In the genomic region with DNA sequence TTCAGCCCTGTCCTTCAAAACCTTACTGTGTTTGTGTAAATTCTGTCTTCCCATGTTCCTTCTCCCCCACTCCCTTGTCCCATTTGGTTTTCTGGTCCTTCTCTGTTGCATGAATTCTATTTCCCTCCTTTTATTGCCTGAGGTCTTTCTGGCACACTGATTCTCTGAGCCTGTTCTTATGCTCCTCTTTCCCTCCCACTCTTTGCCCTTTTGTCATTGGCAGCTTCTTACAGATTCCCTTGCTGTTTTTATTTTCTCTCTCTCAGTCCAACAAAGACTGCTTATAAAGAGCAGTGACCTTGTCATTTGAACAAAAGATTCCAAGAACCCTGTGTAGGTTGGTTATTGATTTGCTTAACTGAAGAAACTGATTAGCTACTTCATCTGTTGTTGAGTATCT, we compare ENCODE assay signal across 27 cellular contexts. TPM values are rescaled to one million over a fixed set of nuclear protein-coding genes. Genes with fewer than 3 reads are reported as not detected.
A peak's percentile ranks its signal among the peaks of the same experiment; 100 is the strongest.
DNase-seq lines count a peak whose midpoint lies in the region; ATAC-seq, FAIRE-seq and TF ChIP-seq lines count a peak whose summit lies in the region.
"Had no signal": no experiment of that assay in that cellular context is flagged by ENCODE, and none has a peak within 500 bp of the region (broad histone marks: within the 10 kb centered on the region; RNA-seq: fewer than 3 reads in every experiment).

No MANE protein-coding gene starts in this region.

- TF ChIP-seq CTCF in H1 (IDR thresholded peaks at IDR 0.05; ENCODE audit: control extremely low read depth in 1 of 3, insufficient read depth in 1 of 3, low read depth in 1 of 3, low read length in 3 of 3) (no peak), neural crest cell (conservative IDR thresholded peaks at IDR 0.05) (no peak)

- H2AFZ ChIP-seq in H1 (ENCODE audit: low read length) = 0 out of 2 replicates have a peak overlapping the region, but pooled peaks have one; percentile 6
- H2AFZ ChIP-seq: GM23248, PC-9 had no signal

- DNase-seq in G401 (ENCODE audit: low spot score) (peak; percentile 56), NT2/D1 (ENCODE audit: low read depth, low spot score) (peak; percentile 8), H1 (ENCODE audit: low read depth in 1 of 2, low spot score in 2 of 2) (no peak), neural crest cell (ENCODE audit: low read depth, low spot score) (no peak)
- no peak for DNase-seq in stimulated activated CD4-positive, alpha-beta T cell treated with anti-CD3 and anti-CD28 coated beads, Interleukin-1b, Interleukin-23, amount 100 ng/mL, for 48 hours
- no peak for DNase-seq in activated T-helper 1 cell treated with anti-CD3 and anti-CD28 coated beads, Interleukin-12 subunit alpha, Interleukin-12 subunit beta, Interleukin-2, Interleukin-4 antibody, amounts not matched to agents 30 ng/mL and 10 ng/mL and 1 ng/mL, durations not matched to agents 14 hours and 24 hours and 36 hours (ENCODE audit: low spot score)
- DNase-seq: activated CD4-positive, alpha-beta T cell treated with anti-CD3 and anti-CD28 coated beads, Interleukin-2, amount 50 U/mL, for 48 hours; activated CD8-positive, alpha-beta memory T cell treated with anti-CD3 and anti-CD28 coated beads, Interleukin-2, amount 50 U/mL, for 4 hours; aorta; Calu3; dermis blood vessel endothelial cell; DND-41; GM23248; islet precursor cell; NCI-H524; PC-9; posterior cingulate gyrus; SHP77; stimulated activated naive CD4-positive, alpha-beta T cell treated with Interleukin-2 at 50 U/mL for 16 hours; uterus had no signal

- no peaks in the 10 kb centered on the region for H3K9me3 Mint-ChIP-seq in neural crest cell
- no peaks in the 10 kb centered on the region for H3K9me3 Mint-ChIP-seq in activated T-helper 1 cell treated with anti-CD3 and anti-CD28 coated beads, Interleukin-12 subunit alpha, Interleukin-12 subunit beta, Interleukin-2, Interleukin-4 antibody, amounts not matched to agents 30 ng/mL and 10 ng/mL and 1 ng/mL, durations not matched to agents 14 hours and 24 hours and 36 hours
- H3K9me3 Mint-ChIP-seq: activated naive CD4-positive, alpha-beta T cell treated with anti-CD3 and anti-CD28 coated beads, Interleukin-2, amount 50 U/mL, for 24 hours; natural killer cell treated with Interleukin-12 subunit alpha and Interleukin-12 subunit beta and Interleukin-15 and Interleukin-18, amount 100 ng/mL, for 72 hours had no signal

- H2BK5ac ChIP-seq in H1 (ENCODE audit: low read depth, low read length) = no peak overlapping the region

- no peaks in the 10 kb centered on the region for H4K20me1 ChIP-seq in H1 (replicated peaks in 1 of 2; ENCODE audit: control insufficient read depth in 1 of 2, insufficient read depth in 2 of 2, low read length in 2 of 2)

- H2BK15ac ChIP-seq in H1 (ENCODE audit: low read length) = no peak overlapping the region

- H3K4me1 ChIP-seq in NT2/D1 (ENCODE audit: insufficient read depth, insufficient read length) (no peaks in the 10 kb centered on the region), H1 (replicated peaks in 1 of 4; ENCODE audit: control insufficient read depth in 3 of 4, insufficient read depth in 4 of 4, low read length in 3 of 4) (no peaks in the 10 kb centered on the region)
- H3K4me1 ChIP-seq: uterus had no signal

- H2BK120ac ChIP-seq in H1 (replicated peaks; ENCODE audit: low read depth, low read length) = no peak overlapping the region

- H3K18ac ChIP-seq in H1 (ENCODE audit: extremely low read depth, low read length) = no peak overlapping the region; the same call in 1 of the 2 replicates

- no peaks in the 10 kb centered on the region for H3K79me2 ChIP-seq in H1 (ENCODE audit: control insufficient read depth in 1 of 2, insufficient read depth in 2 of 2, low read length in 2 of 2)

- no peak overlapping the region for H4K8ac ChIP-seq in H1 (ENCODE audit: extremely low read depth, insufficient read depth, low read length)

- H2BK12ac ChIP-seq in H1 (ENCODE audit: low read depth, low read length) = no peak overlapping the region

- H3K27ac ChIP-seq in H1 (ENCODE audit: low read depth, low read length) = no peak overlapping the region
- H3K27ac ChIP-seq: cardiac muscle cell, GM23248, PC-9, thoracic aorta, uterus had no signal

- H4K5ac ChIP-seq in H1 (ENCODE audit: insufficient read length, low read depth, low read length) = no peak overlapping the region

- H3K27me3 Mint-ChIP-seq in neural crest cell (ENCODE audit: low read depth) = no peaks in the 10 kb centered on the region
- no peaks in the 10 kb centered on the region for H3K27me3 Mint-ChIP-seq in activated T-helper 1 cell treated with anti-CD3 and anti-CD28 coated beads, Interleukin-12 subunit alpha, Interleukin-12 subunit beta, Interleukin-2, Interleukin-4 antibody, amounts not matched to agents 30 ng/mL and 10 ng/mL and 1 ng/mL, durations not matched to agents 14 hours and 24 hours and 36 hours (ENCODE audit: insufficient read depth)
- H3K27me3 Mint-ChIP-seq: activated naive CD4-positive, alpha-beta T cell treated with anti-CD3 and anti-CD28 coated beads, Interleukin-2, amount 50 U/mL, for 24 hours; natural killer cell treated with Interleukin-12 subunit alpha and Interleukin-12 subunit beta and Interleukin-15 and Interleukin-18, amount 100 ng/mL, for 72 hours had no signal

- H3K4me2 ChIP-seq in H1 (ENCODE audit: insufficient read depth in 1 of 2, low read depth in 2 of 2, low read length in 2 of 2) = no peak overlapping the region
- H3K4me2 ChIP-seq: PC-9 had no signal

- H3K36me3 Mint-ChIP-seq in neural crest cell (ENCODE audit: low read depth) = no peaks in the 10 kb centered on the region
- H3K36me3 Mint-ChIP-seq in activated T-helper 1 cell treated with anti-CD3 and anti-CD28 coated beads, Interleukin-12 subunit alpha, Interleukin-12 subunit beta, Interleukin-2, Interleukin-4 antibody, amounts not matched to agents 30 ng/mL and 10 ng/mL and 1 ng/mL, durations not matched to agents 14 hours and 24 hours and 36 hours (ENCODE audit: low read depth) = no peaks in the 10 kb centered on the region
- H3K36me3 Mint-ChIP-seq: natural killer cell treated with Interleukin-12 subunit alpha and Interleukin-12 subunit beta and Interleukin-15 and Interleukin-18, amount 100 ng/mL, for 72 hours had no signal

- H3K9ac ChIP-seq in NT2/D1 (ENCODE audit: insufficient read length, low read depth) (no peak overlapping the region), H1 (replicated peaks in 1 of 4; ENCODE audit: extremely low read depth in 1 of 4, low read depth in 3 of 4, low read length in 3 of 4) (no peak overlapping the region)
- H3K9ac ChIP-seq: GM23248 had no signal

- FAIRE-seq in H1 (lab: Jason Lieb, UNC) = no peak

- no peaks in the 10 kb centered on the region for H3K79me1 ChIP-seq in H1 (ENCODE audit: low read depth, low read length)

- no peak for TF ChIP-seq EP300 in H1 (IDR thresholded peaks at IDR 0.05; ENCODE audit: borderline replicate concordance in 1 of 2, low read depth in 2 of 2, low read length in 2 of 2)

- no peak overlapping the region for H3K4ac ChIP-seq in H1 (replicated peaks; ENCODE audit: insufficient read length, low read depth, low read length)

- POLR2A ChIA-PET in H1 (lab: Charles Lee; ENCODE audit: partially characterized antibody) = interaction anchor here (1.3 kb wide), 1 partner anchor 9 kb away, joined by 3 read pairs; no protein-coding TSS in a partner anchor

- no peak overlapping the region for H2AK5ac ChIP-seq in H1 (ENCODE audit: low read depth, low read length)

- H3K4me3 ChIP-seq in NT2/D1 (ENCODE audit: insufficient read length, low read depth) (no peak overlapping the region), H1 (ENCODE audit: extremely low read depth in 1 of 4, insufficient read depth in 2 of 4, low read depth in 3 of 4, low read length in 4 of 4) (no peak overlapping the region)
- H3K4me3 ChIP-seq: cardiac muscle cell, GM23248, PC-9, thoracic aorta, uterus had no signal

- H3K4me3 Mint-ChIP-seq in neural crest cell = peak overlapping the region; percentile 9
- H3K4me3 Mint-ChIP-seq in activated T-helper 1 cell treated with anti-CD3 and anti-CD28 coated beads, Interleukin-12 subunit alpha, Interleukin-12 subunit beta, Interleukin-2, Interleukin-4 antibody, amounts not matched to agents 30 ng/mL and 10 ng/mL and 1 ng/mL, durations not matched to agents 14 hours and 24 hours and 36 hours = no peak overlapping the region
- H3K4me3 Mint-ChIP-seq: activated naive CD4-positive, alpha-beta T cell treated with anti-CD3 and anti-CD28 coated beads, Interleukin-2, amount 50 U/mL, for 24 hours; natural killer cell treated with Interleukin-12 subunit alpha and Interleukin-12 subunit beta and Interleukin-15 and Interleukin-18, amount 100 ng/mL, for 72 hours had no signal

- no peak overlapping the region for H3K14ac ChIP-seq in H1 (ENCODE audit: insufficient read length)

- no peaks in the 10 kb centered on the region for H3K23me2 ChIP-seq in H1 (ENCODE audit: low read depth, low read length)

- intact Hi-C loops in activated T-helper 1 cell treated with anti-CD3 and anti-CD28 coated beads, Interleukin-12 subunit alpha, Interleukin-12 subunit beta, Interleukin-2, Interleukin-4 antibody, amounts not matched to agents 30 ng/mL and 10 ng/mL and 1 ng/mL, durations not matched to agents 14 hours and 24 hours and 36 hours (cut with micrococcal nuclease) = no loop called here

- in situ Hi-C loops in G401 (cut with HindIII; ENCODE audit: low sequenced_read_pairs) = no loop called here

- no peak for TF ChIP-seq POLR2A in H1 (IDR thresholded peaks at IDR 0.05; ENCODE audit: control extremely low read depth in 1 of 2, low read depth in 2 of 2, low read length in 2 of 2)

- TF ChIP-seq RAD21 in H1 (IDR thresholded peaks at IDR 0.05 in 1 of 2, conservative IDR thresholded peaks at IDR 0.05 in 1 of 2; ENCODE audit: low read depth in 2 of 2, low read length in 2 of 2) = no peak

- H3K9me3 ChIP-seq in NT2/D1 (ENCODE audit: insufficient read depth, low read length) (no peaks in the 10 kb centered on the region), H1 (ENCODE audit: insufficient read depth in 2 of 2, low read depth in 1 of 2, low read length in 1 of 2) (no peaks in the 10 kb centered on the region)
- H3K9me3 ChIP-seq: thoracic aorta, uterus had no signal

- H3K27me3 ChIP-seq in NT2/D1 (ENCODE audit: insufficient read depth, insufficient read length) = no peaks in the 10 kb centered on the region
- H3K27me3 ChIP-seq in H1 (replicated peaks in 1 of 4; ENCODE audit: control insufficient read depth in 3 of 4, extremely low read depth in 1 of 4, insufficient read depth in 3 of 4, low read length in 3 of 4) = no peaks in the 10 kb centered on the region
- H3K27me3 ChIP-seq: cardiac muscle cell, uterus had no signal

- H3K27ac Mint-ChIP-seq in neural crest cell (ENCODE audit: unreplicated experiment) = peak overlapping the region; percentile 28
- no peak overlapping the region for H3K27ac Mint-ChIP-seq in activated T-helper 1 cell treated with anti-CD3 and anti-CD28 coated beads, Interleukin-12 subunit alpha, Interleukin-12 subunit beta, Interleukin-2, Interleukin-4 antibody, amounts not matched to agents 30 ng/mL and 10 ng/mL and 1 ng/mL, durations not matched to agents 14 hours and 24 hours and 36 hours
- H3K27ac Mint-ChIP-seq: activated naive CD4-positive, alpha-beta T cell treated with anti-CD3 and anti-CD28 coated beads, Interleukin-2, amount 50 U/mL, for 24 hours; natural killer cell treated with Interleukin-12 subunit alpha and Interleukin-12 subunit beta and Interleukin-15 and Interleukin-18, amount 100 ng/mL, for 72 hours had no signal

- peaks cover 16% of the 10 kb centered on the region for H3K4me1 Mint-ChIP-seq in neural crest cell
- no peaks in the 10 kb centered on the region for H3K4me1 Mint-ChIP-seq in activated T-helper 1 cell treated with anti-CD3 and anti-CD28 coated beads, Interleukin-12 subunit alpha, Interleukin-12 subunit beta, Interleukin-2, Interleukin-4 antibody, amounts not matched to agents 30 ng/mL and 10 ng/mL and 1 ng/mL, durations not matched to agents 14 hours and 24 hours and 36 hours (ENCODE audit: low read depth)
- H3K4me1 Mint-ChIP-seq: activated naive CD4-positive, alpha-beta T cell treated with anti-CD3 and anti-CD28 coated beads, Interleukin-2, amount 50 U/mL, for 24 hours had no signal

- H2BK20ac ChIP-seq in H1 (ENCODE audit: low read length) = no peak overlapping the region

- no peak overlapping the region for H3K23ac ChIP-seq in H1 (ENCODE audit: insufficient read length)

- CTCF ChIA-PET in H1 (lab: Charles Lee; ENCODE audit: partially characterized antibody) = interaction anchor here (0.6 to 0.7 kb wide), 2 partner anchors 134 to 835 kb away, joined by 3 read pairs; no protein-coding TSS in a partner anchor

- no peak overlapping the region for H4K91ac ChIP-seq in H1 (replicated peaks; ENCODE audit: insufficient read length, low read length)

- H3K56ac ChIP-seq in H1 (replicated peaks; ENCODE audit: insufficient read length, low read depth, low read length) = no peak overlapping the region

- no peak for ATAC-seq in GM19467 (IDR thresholded peaks at IDR 0.05; ENCODE audit: unreplicated experiment)
- ATAC-seq in GM19328 (IDR thresholded peaks at IDR 0.05; ENCODE audit: unreplicated experiment) = no peak
- ATAC-seq: natural killer cell treated with Interleukin-12 subunit alpha and Interleukin-12 subunit beta and Interleukin-15 and Interleukin-18, amount 100 ng/mL, for 72 hours had no signal

- no peaks in the 10 kb centered on the region for H3K36me3 ChIP-seq in NT2/D1 (ENCODE audit: insufficient read depth, insufficient read length, low read length)
- no peaks in the 10 kb centered on the region for H3K36me3 ChIP-seq in H1 (ENCODE audit: control insufficient read depth in 2 of 4, insufficient read depth in 4 of 4, low read length in 3 of 4)
- H3K36me3 ChIP-seq: cardiac muscle cell, thoracic aorta, uterus had no signal

RNA-seq across cellular contexts. Expression of a gene that starts 49.7 kb away (rescaled TPM):
- not detected in 2 replicates for total RNA-seq in G401 (2014; rRNA removed; shearing (Covaris generic))
- total RNA-seq in H1 (2021; fragmentation: NEBNext Ultra II Directional; extraction: Animal tissue kit (Norgen Biotek cat#: 25700)) = 0.63 TPM in 1 of 2 replicates, not detected in the other
- polyA plus RNA-seq in H1 (2011; rRNA removed) = 0.19 and 0.24 TPM in 2 replicates
- polyA plus RNA-seq in H1 (2011; cell fraction: cytosol; rRNA removed) = not detected
- polyA plus RNA-seq in H1 (2011; cell fraction: nucleus; rRNA removed) = 0.44 TPM
- not detected in 4 replicates for polyA plus RNA-seq in H1 (2012, experiment 1 of 2)
- not detected for polyA plus RNA-seq in H1 (2012, experiment 2 of 2)
- polyA plus RNA-seq in H1 (2013, experiment 1 of 2) = not detected
- polyA plus RNA-seq in H1 (2013, experiment 2 of 2) = 0.07 TPM
- polyA minus RNA-seq in H1 (2011; rRNA and poly(A)+ RNA removed) = 5.4 and 6.3 TPM in 2 replicates
- polyA minus RNA-seq in H1 (2011; cell fraction: cytosol; rRNA and poly(A)+ RNA removed) = not detected
- 29.7 TPM for polyA minus RNA-seq in H1 (2011; cell fraction: nucleus; rRNA and poly(A)+ RNA removed)
- total RNA-seq in neural crest cell = 0.27 and 0.75 TPM in 2 replicates
- 3.1 and 3.9 TPM in 2 replicates for total RNA-seq in activated T-helper 1 cell treated with anti-CD3 and anti-CD28 coated beads, Interleukin-12 subunit alpha, Interleukin-12 subunit beta, Interleukin-2, Interleukin-4 antibody, amounts not matched to agents 30 ng/mL and 10 ng/mL and 1 ng/mL, durations not matched to agents 14 hours and 24 hours and 36 hours
- total RNA-seq: GM23248 had no signal
- polyA plus RNA-seq: aorta, cardiac muscle cell, fibroblast of lung, GM23248 had no signal

Comparison
In these comparisons a context has a peak if more than half of its experiments do, and no peak if none do; other contexts are left out.
1. DNase-seq: peak in G401 (single experiment) and NT2/D1 (single experiment); none in H1 (0 of 2), neural crest cell (single experiment), stimulated activated CD4-positive, alpha-beta T cell treated with anti-CD3 and anti-CD28 coated beads, Interleukin-1b, Interleukin-23, amount 100 ng/mL, for 48 hours (single experiment) and activated T-helper 1 cell treated with anti-CD3 and anti-CD28 coated beads, Interleukin-12 subunit alpha, Interleukin-12 subunit beta, Interleukin-2, Interleukin-4 antibody, amounts not matched to agents 30 ng/mL and 10 ng/mL and 1 ng/mL, durations not matched to agents 14 hours and 24 hours and 36 hours (single experiment).